ENCODE assay signal across 24 cellular contexts in the genomic region with DNA sequence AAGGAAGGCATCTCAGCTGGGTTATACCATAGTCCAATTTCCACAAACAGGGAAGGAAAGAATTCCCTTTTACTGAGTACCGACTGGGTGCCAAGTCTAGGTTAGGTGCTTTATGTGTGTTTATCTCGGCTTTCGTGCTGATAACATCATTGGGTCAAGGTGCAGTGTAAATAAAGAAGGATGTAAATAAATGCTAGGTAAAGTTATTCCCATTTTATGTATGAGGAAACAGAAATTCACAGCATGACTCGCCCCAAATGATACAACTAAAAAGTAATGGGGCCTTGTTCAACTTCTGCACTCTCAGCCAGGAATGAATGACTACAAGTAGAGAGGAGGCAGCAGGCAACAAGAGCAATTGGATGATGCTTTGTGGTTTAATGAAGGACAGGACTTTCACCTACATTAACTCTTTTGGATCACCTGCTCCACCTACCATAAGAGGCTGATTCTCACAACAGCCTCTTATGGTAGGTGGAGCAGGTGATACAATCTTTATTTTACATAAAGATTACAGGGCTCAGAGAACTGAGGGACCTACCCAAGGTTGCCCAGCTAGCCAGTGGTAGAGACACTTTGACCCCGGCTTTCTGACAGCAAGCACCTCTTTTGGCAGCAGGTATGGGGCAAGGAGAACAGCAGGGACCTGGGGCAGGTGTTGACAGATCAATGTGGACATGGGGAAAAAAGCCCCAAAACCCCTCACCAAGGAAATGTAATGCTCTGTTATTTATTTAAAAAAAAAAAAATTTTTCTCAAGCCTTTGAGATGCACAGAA.
DNase-seq lines count a peak whose midpoint lies in the region; ATAC-seq and TF ChIP-seq lines count a peak whose summit lies in the region.
"Had no signal": no experiment of that assay in that cellular context is flagged by ENCODE, and none has a peak within 500 bp of the region (broad histone marks: within the 10 kb centered on the region; RNA-seq: fewer than 3 reads in every experiment).

No MANE protein-coding gene starts in this region.

- H4K20me1 ChIP-seq in IMR-90 (ENCODE audit: insufficient read depth, low read length): no peaks in the 10 kb centered on the region

- H3K9me3 ChIP-seq in IMR-90 (ENCODE audit: control insufficient read depth, insufficient read depth, low read length): no peaks in the 10 kb centered on the region
- H3K9me3 ChIP-seq in colonic mucosa: no peaks in the 10 kb centered on the region
- no peaks in the 10 kb centered on the region for H3K9me3 ChIP-seq in prostate gland
- H3K9me3 ChIP-seq: esophagus squamous epithelium, gastroesophageal sphincter, ovary had no signal

- no peak overlapping the region for H4K91ac ChIP-seq in IMR-90 (ENCODE audit: insufficient read depth, low read depth, low read length)

- H3K79me1 ChIP-seq in IMR-90 (ENCODE audit: low read depth in 1 of 2, low read length in 2 of 2): no peaks in the 10 kb centered on the region

- no peak overlapping the region for H3K27ac Mint-ChIP-seq in activated T-cell treated with anti-CD3 and anti-CD28 coated beads, Interleukin-2, amount 50 U/mL, for 72 hours
- no peak overlapping the region for H3K27ac Mint-ChIP-seq in stimulated activated naive CD8-positive, alpha-beta T cell treated with anti-CD3 and anti-CD28 coated beads, Interleukin-15, amount 100 ng/mL, for 72 hours
- H3K27ac Mint-ChIP-seq: activated CD4-positive, alpha-beta T cell treated with anti-CD3 and anti-CD28 coated beads, Interleukin-2, amount 10 ng/mL, durations not matched to agents 7 days and 5 days; activated CD8-positive, alpha-beta memory T cell treated with anti-CD3 and anti-CD28 coated beads, Interleukin-2, amount 10 ng/mL, durations not matched to agents 7 days and 5 days; activated naive CD8-positive, alpha-beta T cell; activated T-helper 17 cell treated with anti-CD3 and anti-CD28 coated beads, Interleukin-2, amount 50 U/mL, for 72 hours; naive thymus-derived CD4-positive, alpha-beta T cell had no signal

- DNase-seq in NCI-H2107 treated with DMSO at 0.1 percent for 48 hours (lab: John Stamatoyannopoulos, UW; ENCODE audit: unreplicated experiment): peak; percentile 63
- DNase-seq in NCI-H2107 (lab: John Stamatoyannopoulos, UW): no peak
- peak; percentile 45 for DNase-seq in IMR-90
- DNase-seq in colonic mucosa: peak; percentile 69
- DNase-seq in prostate gland (ENCODE audit: low spot score): peak; percentile 48
- DNase-seq in activated T-cell treated with anti-CD3 and anti-CD28 coated beads, Interleukin-2, amount 50 U/mL, for 72 hours: no peak
- DNase-seq in posterior cingulate gyrus: no peak
- no peak for DNase-seq in stimulated activated naive CD8-positive, alpha-beta T cell treated with anti-CD3 and anti-CD28 coated beads, Interleukin-15, amount 100 ng/mL, for 72 hours
- DNase-seq: activated CD4-positive, alpha-beta T cell treated with anti-CD3 and anti-CD28 coated beads, Interleukin-2, amount 10 ng/mL, durations not matched to agents 7 days and 5 days; activated CD8-positive, alpha-beta memory T cell treated with anti-CD3 and anti-CD28 coated beads, Interleukin-2, amount 10 ng/mL, durations not matched to agents 7 days and 5 days; C1 segment of cervical spinal cord; effector CD8-positive, alpha-beta T cell; esophagus squamous epithelium; naive thymus-derived CD4-positive, alpha-beta T cell; NCI-H1694 treated with DMSO at 0.1 percent for 48 hours; NCI-H524; ovary; WERI-Rb-1 had no signal

- H3K27me3 Mint-ChIP-seq in activated T-cell treated with anti-CD3 and anti-CD28 coated beads, Interleukin-2, amount 50 U/mL, for 72 hours (ENCODE audit: low read depth): peaks cover 13% of the 10 kb centered on the region
- H3K27me3 Mint-ChIP-seq in stimulated activated naive CD8-positive, alpha-beta T cell treated with anti-CD3 and anti-CD28 coated beads, Interleukin-15, amount 100 ng/mL, for 72 hours: peaks cover 8% of the 10 kb centered on the region

- H2AK9ac ChIP-seq in IMR-90 (replicated peaks; ENCODE audit: low read depth, low read length, poor library complexity): no peak overlapping the region

- H3K9ac ChIP-seq in IMR-90 (ENCODE audit: low read depth, low read length) (no peak overlapping the region), colonic mucosa (ENCODE audit: low read depth in 2 of 2, low read length in 2 of 2) (peak overlapping the region in 1 of 2 donors; percentile 59)

- no peaks in the 10 kb centered on the region for H3K9me3 Mint-ChIP-seq in activated T-cell treated with anti-CD3 and anti-CD28 coated beads, Interleukin-2, amount 50 U/mL, for 72 hours
- no peaks in the 10 kb centered on the region for H3K9me3 Mint-ChIP-seq in stimulated activated naive CD8-positive, alpha-beta T cell treated with anti-CD3 and anti-CD28 coated beads, Interleukin-15, amount 100 ng/mL, for 72 hours
- H3K9me3 Mint-ChIP-seq: activated CD4-positive, alpha-beta T cell treated with anti-CD3 and anti-CD28 coated beads, Interleukin-2, amount 10 ng/mL, durations not matched to agents 7 days and 5 days; activated T-helper 17 cell treated with anti-CD3 and anti-CD28 coated beads, Interleukin-2, amount 50 U/mL, for 72 hours; naive thymus-derived CD4-positive, alpha-beta T cell had no signal

- POLR2A ChIA-PET in IMR-90 (lab: Charles Lee; ENCODE audit: unreplicated experiment): no interaction called here

- H3K36me3 Mint-ChIP-seq in activated T-cell treated with anti-CD3 and anti-CD28 coated beads, Interleukin-2, amount 50 U/mL, for 72 hours (ENCODE audit: insufficient read depth in 2 of 2): no peaks in the 10 kb centered on the region
- H3K36me3 Mint-ChIP-seq: activated CD8-positive, alpha-beta memory T cell treated with anti-CD3 and anti-CD28 coated beads, Interleukin-2, amount 10 ng/mL, durations not matched to agents 7 days and 5 days; activated naive CD8-positive, alpha-beta T cell; naive thymus-derived CD4-positive, alpha-beta T cell had no signal

- no peak overlapping the region; the same call in 1 of the 2 replicates for H3K4ac ChIP-seq in IMR-90 (ENCODE audit: low read depth, low read length)

- peak; percentile 27 for ATAC-seq in IMR-90 (ENCODE audit: low read depth)
- ATAC-seq in activated T-cell treated with anti-CD3 and anti-CD28 coated beads, Interleukin-2, amount 50 U/mL, for 72 hours (replicated peaks in 1 of 2): no peak
- ATAC-seq in stimulated activated naive CD8-positive, alpha-beta T cell treated with anti-CD3 and anti-CD28 coated beads, Interleukin-15, amount 100 ng/mL, for 72 hours: no peak
- ATAC-seq: activated CD8-positive, alpha-beta memory T cell treated with anti-CD3 and anti-CD28 coated beads, Interleukin-2, amount 10 ng/mL, durations not matched to agents 7 days and 5 days; activated T-helper 17 cell treated with anti-CD3 and anti-CD28 coated beads, Interleukin-2, amount 50 U/mL, for 72 hours; sciatic nerve had no signal

- H3K14ac ChIP-seq in IMR-90 (replicated peaks; ENCODE audit: low read depth, low read length): 0 out of 2 replicates have a peak overlapping the region, but pooled peaks have one; percentile 48

- H3K4me1 Mint-ChIP-seq in activated T-cell treated with anti-CD3 and anti-CD28 coated beads, Interleukin-2, amount 50 U/mL, for 72 hours (ENCODE audit: low read depth): peaks cover 24% of the 10 kb centered on the region
- H3K4me1 Mint-ChIP-seq in stimulated activated naive CD8-positive, alpha-beta T cell treated with anti-CD3 and anti-CD28 coated beads, Interleukin-15, amount 100 ng/mL, for 72 hours: peaks cover 16% of the 10 kb centered on the region

- H3K18ac ChIP-seq in IMR-90 (ENCODE audit: low read depth, low read length): no peak overlapping the region; the same call in 1 of the 2 replicates

- H3K56ac ChIP-seq in IMR-90 (ENCODE audit: extremely low read depth, insufficient read depth, low read length): no peak overlapping the region

- in situ Hi-C loops in IMR-90 (cut with MboI; ENCODE audit: low sequenced_read_pairs): no loop called here

- CTCF ChIA-PET in IMR-90 (lab: Yijun Ruan, JAX): no interaction called here

- H4K8ac ChIP-seq in IMR-90 (ENCODE audit: low read depth in 2 of 2, low read length in 2 of 2): no peak overlapping the region

- H3K9me1 ChIP-seq in IMR-90 (ENCODE audit: insufficient read depth, low read length): no peaks in the 10 kb centered on the region

- H4K5ac ChIP-seq in IMR-90 (ENCODE audit: low read depth, low read length): no peak overlapping the region; the same call in 1 of the 2 replicates

- no peak for TF ChIP-seq CTCF in IMR-90 (conservative IDR thresholded peaks at IDR 0.05; ENCODE audit: low read depth, low read length)
- TF ChIP-seq CTCF in colonic mucosa (IDR thresholded peaks at IDR 0.05): no peak
- TF ChIP-seq CTCF in prostate gland (IDR thresholded peaks at IDR 0.05): no peak

- WGBS in IMR-90 (ENCODE audit: extremely low coverage in 2 of 2, insufficient read length in 1 of 2), 2 experiments: no CpG with 5 or more reads among the region's 5 CpGs
- 37% methylated on average over 5 of the region's 5 CpGs for WGBS in prostate gland

- no peak overlapping the region for H2BK120ac ChIP-seq in IMR-90 (ENCODE audit: low read depth, low read length)

- H2BK15ac ChIP-seq in IMR-90 (ENCODE audit: low read depth, low read length): 0 out of 3 replicates have a peak overlapping the region, but pooled peaks have one; percentile 5

- H2AK5ac ChIP-seq in IMR-90 (ENCODE audit: low read depth, low read length): no peak overlapping the region; the same call in 1 of the 2 replicates

- intact Hi-C loops in IMR-90 (cut with micrococcal nuclease): no loop called here
- intact Hi-C loops in colonic mucosa (cut with DNase I): loop anchor here (10.0 kb wide), 1 partner anchor 139 kb away; no protein-coding TSS in a partner anchor
- intact Hi-C loops in prostate gland (cut with DNase I): no loop called here
- intact Hi-C loops in posterior cingulate gyrus (cut with DNase I): no loop called here

- H3K27ac ChIP-seq in IMR-90 (ENCODE audit: insufficient read depth, low read length) (no peak overlapping the region), colonic mucosa (peak overlapping the region; percentile 74), prostate gland (peak overlapping the region; percentile 15 to 49)
- H3K27ac ChIP-seq: esophagus squamous epithelium, ovary, RWPE1, SK-N-MC, WERI-Rb-1 had no signal

- H3K23ac ChIP-seq in IMR-90 (ENCODE audit: low read depth, low read length): no peak overlapping the region

- no peak overlapping the region for H2AFZ ChIP-seq in IMR-90 (replicated peaks; ENCODE audit: low read length, poor library complexity)

- peaks cover 6% of the 10 kb centered on the region; the same call in 1 of the 2 replicates for H3K4me1 ChIP-seq in IMR-90 (ENCODE audit: control insufficient read depth, insufficient read depth, low read length)
- peaks cover 3% of the 10 kb centered on the region for H3K4me1 ChIP-seq in colonic mucosa
- H3K4me1 ChIP-seq in prostate gland (replicated peaks): peaks cover 5% of the 10 kb centered on the region

- H3K36me3 ChIP-seq in IMR-90 (ENCODE audit: control insufficient read depth, insufficient read depth, low read length) (no peaks in the 10 kb centered on the region), colonic mucosa (no peaks in the 10 kb centered on the region), prostate gland (no peaks in the 10 kb centered on the region)
- H3K36me3 ChIP-seq: esophagus squamous epithelium, gastroesophageal sphincter, ovary, WERI-Rb-1 had no signal

- no peak overlapping the region; the same call in 1 of the 2 replicates for H2BK20ac ChIP-seq in IMR-90 (ENCODE audit: low read depth, low read length)

- no peak overlapping the region for H3K4me2 ChIP-seq in IMR-90 (ENCODE audit: low read depth, low read length)

- dilution Hi-C loops in IMR-90 (cut with HindIII; ENCODE audit: low sequenced_read_pairs, unreplicated experiment): no loop called here

- BruUV-seq in IMR-90 (replicated peaks; lab: Mats Ljungman, UMichigan): no TSS peak

- H3K27me3 ChIP-seq in IMR-90 (ENCODE audit: control insufficient read depth, insufficient read depth, low read length) (no peaks in the 10 kb centered on the region), colonic mucosa (no peaks in the 10 kb centered on the region), prostate gland (replicated peaks; ENCODE audit: insufficient read depth) (no peaks in the 10 kb centered on the region)
- H3K27me3 ChIP-seq: esophagus squamous epithelium, gastroesophageal sphincter, ovary had no signal

- no peak overlapping the region for H3K4me3 Mint-ChIP-seq in activated T-cell treated with anti-CD3 and anti-CD28 coated beads, Interleukin-2, amount 50 U/mL, for 72 hours
- no peak overlapping the region for H3K4me3 Mint-ChIP-seq in stimulated activated naive CD8-positive, alpha-beta T cell treated with anti-CD3 and anti-CD28 coated beads, Interleukin-15, amount 100 ng/mL, for 72 hours
- H3K4me3 Mint-ChIP-seq: activated CD4-positive, alpha-beta T cell treated with anti-CD3 and anti-CD28 coated beads, Interleukin-2, amount 10 ng/mL, durations not matched to agents 7 days and 5 days; activated CD8-positive, alpha-beta memory T cell treated with anti-CD3 and anti-CD28 coated beads, Interleukin-2, amount 10 ng/mL, durations not matched to agents 7 days and 5 days; activated naive CD8-positive, alpha-beta T cell; activated T-helper 17 cell treated with anti-CD3 and anti-CD28 coated beads, Interleukin-2, amount 50 U/mL, for 72 hours; naive thymus-derived CD4-positive, alpha-beta T cell had no signal

- H2BK5ac ChIP-seq in IMR-90 (ENCODE audit: low read depth, low read length, poor library complexity, severe bottlenecking): peak overlapping the region; percentile 53

- TF ChIP-seq POLR2A in IMR-90 (IDR thresholded peaks at IDR 0.05; ENCODE audit: low read depth, low read length) (no peak), prostate gland (IDR thresholded peaks at IDR 0.05) (no peak)

- no peak for TF ChIP-seq RAD21 in IMR-90 (IDR thresholded peaks at IDR 0.05; ENCODE audit: low read length)

- no peak overlapping the region for H3K4me3 ChIP-seq in IMR-90 (ENCODE audit: insufficient read depth, low read depth, low read length)
- H3K4me3 ChIP-seq in colonic mucosa: no peak overlapping the region
- H3K4me3 ChIP-seq in prostate gland: no peak overlapping the region
- H3K4me3 ChIP-seq: esophagus squamous epithelium, gastroesophageal sphincter, ovary, SK-N-MC had no signal

Comparison
In these comparisons a context has a peak if more than half of its experiments do, and no peak if none do; other contexts are left out.
1. DNase-seq: peak in NCI-H2107 treated with DMSO at 0.1 percent for 48 hours (single experiment), IMR-90 (single experiment), colonic mucosa (single experiment) and prostate gland (single experiment); none in NCI-H2107 (single experiment), activated T-cell treated with anti-CD3 and anti-CD28 coated beads, Interleukin-2, amount 50 U/mL, for 72 hours (0 of 2), posterior cingulate gyrus (0 of 10) and stimulated activated naive CD8-positive, alpha-beta T cell treated with anti-CD3 and anti-CD28 coated beads, Interleukin-15, amount 100 ng/mL, for 72 hours (0 of 2).